In the genomic region with DNA sequence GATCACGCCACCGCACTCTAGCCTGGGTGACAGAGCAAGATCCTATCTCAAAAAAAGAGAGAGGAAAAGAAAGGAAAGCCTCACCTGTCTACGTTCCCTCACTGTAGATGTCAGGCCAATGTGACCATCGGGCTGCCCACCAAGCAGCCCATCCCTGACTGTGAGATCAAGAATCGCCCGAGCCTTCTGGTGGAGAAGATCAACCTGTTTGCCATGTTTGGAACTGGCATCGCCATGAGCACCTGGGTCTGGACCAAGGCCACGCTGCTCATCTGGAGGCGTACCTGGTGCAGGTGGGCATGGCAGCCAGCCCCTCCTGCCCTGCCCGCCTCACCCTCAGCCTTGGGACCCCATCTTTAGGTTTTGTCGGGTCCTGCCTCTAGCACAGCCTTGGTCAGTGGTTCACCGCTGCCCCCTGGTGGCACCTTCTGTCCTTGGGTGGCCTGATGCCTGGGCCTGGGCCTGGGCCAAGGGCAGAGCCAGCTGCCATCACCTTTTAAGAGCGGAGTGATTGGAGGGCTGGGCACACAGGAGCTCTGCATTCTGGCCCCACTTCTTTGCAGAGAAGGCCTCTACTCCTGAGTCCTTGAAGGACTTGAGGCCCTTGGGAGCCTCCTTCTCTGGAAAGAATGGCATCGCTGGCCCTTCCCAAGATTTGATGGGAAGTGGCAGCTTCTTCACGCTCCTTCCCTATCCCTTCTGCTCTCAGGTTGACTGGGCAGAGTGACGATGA, we compare ENCODE assay signal across 8 cellular contexts. TPM values are rescaled to one million over a fixed set of nuclear protein-coding genes. Genes with fewer than 3 reads are reported as not detected.
DNase-seq lines count a peak whose midpoint lies in the region; ATAC-seq and TF ChIP-seq lines count a peak whose summit lies in the region.

No MANE protein-coding gene starts in this region.

- no peak overlapping the region for H3K23ac ChIP-seq in trophoblast cell (ENCODE audit: low read length)

- H3K9me3 ChIP-seq in trophoblast cell (ENCODE audit: insufficient read depth, low read depth, low read length) (no peaks in the 10 kb centered on the region), upper lobe of left lung (no peaks in the 10 kb centered on the region)

- no peak overlapping the region for H2AFZ ChIP-seq in trophoblast cell (ENCODE audit: insufficient read depth, low read length, poor library complexity)

- no peak overlapping the region for H2BK12ac ChIP-seq in trophoblast cell (ENCODE audit: low read length)

- H3K14ac ChIP-seq in trophoblast cell (ENCODE audit: low read length), result no peak overlapping the region

- no peak overlapping the region for H3K27ac ChIP-seq in trophoblast cell (ENCODE audit: low read depth, low read length)
- H3K27ac ChIP-seq in upper lobe of left lung, result no peak overlapping the region

- no peaks in the 10 kb centered on the region for H3K36me3 ChIP-seq in GM06990 (ENCODE audit: control insufficient read depth, insufficient read depth, low read length)
- H3K36me3 ChIP-seq in trophoblast cell (ENCODE audit: control insufficient read depth in 1 of 2, insufficient read depth in 2 of 2, low read length in 2 of 2), result peaks cover 56 to 60% of the 10 kb centered on the region in 2 experiments
- H3K36me3 ChIP-seq in upper lobe of left lung, result no peaks in the 10 kb centered on the region

- DNase-seq in GM06990 (ENCODE audit: extremely low read depth, insufficient read length) (peak; percentile 64), RPMI7951 (ENCODE audit: low read depth) (peak; percentile 51), germinal center (ENCODE audit: low spot score) (peak; percentile 77), trophoblast cell (peak; percentile 37 to 71), upper lobe of left lung (peak; percentile 75 to 88)
- peak; percentile 85 for DNase-seq in activated effector memory CD4-positive, alpha-beta T cell treated with anti-CD3 and anti-CD28 coated beads, Interleukin-2, amount 50 U/mL, for 16 hours

- H2AK5ac ChIP-seq in trophoblast cell (ENCODE audit: low read length), result no peak overlapping the region

- no peak overlapping the region for H3K9ac ChIP-seq in trophoblast cell (ENCODE audit: low read length)

- H3K4ac ChIP-seq in trophoblast cell (ENCODE audit: low read depth, low read length), result no peak overlapping the region

- no peak for TF ChIP-seq POLR2A in upper lobe of left lung (IDR thresholded peaks at IDR 0.05)

- H3K4me3 ChIP-seq in GM06990 (replicated peaks; ENCODE audit: low read depth, low read length) (no peak overlapping the region), trophoblast cell (ENCODE audit: low read depth, low read length) (no peak overlapping the region), upper lobe of left lung (no peak overlapping the region)

- TF ChIP-seq CTCF in GM06990 (IDR thresholded peaks at IDR 0.05; ENCODE audit: insufficient read depth, low read length, poor library complexity, severe bottlenecking), result peak; percentile 93
- TF ChIP-seq CTCF in upper lobe of left lung (IDR thresholded peaks at IDR 0.05), result peak; percentile 63 to 86 (median 80)

- H4K8ac ChIP-seq in trophoblast cell (ENCODE audit: low read depth, low read length), result no peak overlapping the region

- peak; percentile 71 for ATAC-seq in HG03342 (IDR thresholded peaks at IDR 0.05; ENCODE audit: unreplicated experiment)
- ATAC-seq in upper lobe of left lung (ENCODE audit: low FRiP score in 2 of 2), result peak; percentile 77 to 83
- no peak for ATAC-seq in GM21381 (IDR thresholded peaks at IDR 0.05; ENCODE audit: unreplicated experiment)

- no CpG with 5 or more reads among the region's 16 CpGs for WGBS in trophoblast cell (ENCODE audit: extremely low coverage, insufficient coverage, insufficient read length)
- 65 to 76% methylated on average over 12 to 16 of the region's 16 CpGs for WGBS in upper lobe of left lung, 2 donors

- H4K12ac ChIP-seq in trophoblast cell (ENCODE audit: low read depth, low read length), result no peak overlapping the region

- no peak overlapping the region for H3K18ac ChIP-seq in trophoblast cell (ENCODE audit: low read length)

- no peaks in the 10 kb centered on the region for H3K27me3 ChIP-seq in GM06990 (replicated peaks; ENCODE audit: control insufficient read depth, insufficient read depth, low read length)
- no peaks in the 10 kb centered on the region for H3K27me3 ChIP-seq in trophoblast cell (ENCODE audit: insufficient read depth, low read length)
- H3K27me3 ChIP-seq in upper lobe of left lung, result no peaks in the 10 kb centered on the region

- no peak for TF ChIP-seq EP300 in upper lobe of left lung (IDR thresholded peaks at IDR 0.05)

- H2BK5ac ChIP-seq in trophoblast cell (ENCODE audit: low read depth, low read length, poor library complexity), result no peak overlapping the region

- H4K91ac ChIP-seq in trophoblast cell (ENCODE audit: low read depth, low read length), result no peak overlapping the region

- no peak overlapping the region for H2BK120ac ChIP-seq in trophoblast cell (ENCODE audit: insufficient read depth, low read length, poor library complexity)

- peaks cover 0 to 4% of the 10 kb centered on the region in 2 experiments for H3K4me1 ChIP-seq in trophoblast cell (ENCODE audit: control insufficient read depth in 1 of 2, insufficient read depth in 2 of 2, low read length in 2 of 2)
- no peaks in the 10 kb centered on the region for H3K4me1 ChIP-seq in upper lobe of left lung

- no peak overlapping the region for H3K4me2 ChIP-seq in trophoblast cell (ENCODE audit: low read length)

- no peaks in the 10 kb centered on the region for H3K79me1 ChIP-seq in trophoblast cell (ENCODE audit: low read length)

- no peaks in the 10 kb centered on the region for H3K79me2 ChIP-seq in trophoblast cell (ENCODE audit: control insufficient read depth, insufficient read depth, low read length, poor library complexity)

RNA-seq across cellular contexts. Expression of gene AHCYL2, which starts 14.4 kb away (rescaled TPM):
- 9.8 and 10.0 TPM in 2 replicates for total RNA-seq in RPMI7951 (2014; rRNA removed; shearing (Covaris generic))
- 5.2 and 5.3 TPM in 2 replicates for polyA plus RNA-seq in trophoblast cell (2013)
- 100 to 1,000 TPM in 4 of 6 donors, 10 to 100 TPM in 2; 41.9 to 197 (median 110) TPM for total RNA-seq in upper lobe of left lung

RNA-seq across cellular contexts. Expression of gene SMO, which starts 22.0 kb away (rescaled TPM):
- 0.24 and 0.29 TPM in 2 replicates for total RNA-seq in RPMI7951 (2014; rRNA removed; shearing (Covaris generic))
- 18.5 and 18.9 TPM in 2 replicates for polyA plus RNA-seq in trophoblast cell (2013)
- total RNA-seq in upper lobe of left lung, result 1 to 10 TPM; 1.7 to 7.3 (median 2.6) TPM
